Comparison of ENCODE assay signal across 28 cellular contexts in the genomic region with DNA sequence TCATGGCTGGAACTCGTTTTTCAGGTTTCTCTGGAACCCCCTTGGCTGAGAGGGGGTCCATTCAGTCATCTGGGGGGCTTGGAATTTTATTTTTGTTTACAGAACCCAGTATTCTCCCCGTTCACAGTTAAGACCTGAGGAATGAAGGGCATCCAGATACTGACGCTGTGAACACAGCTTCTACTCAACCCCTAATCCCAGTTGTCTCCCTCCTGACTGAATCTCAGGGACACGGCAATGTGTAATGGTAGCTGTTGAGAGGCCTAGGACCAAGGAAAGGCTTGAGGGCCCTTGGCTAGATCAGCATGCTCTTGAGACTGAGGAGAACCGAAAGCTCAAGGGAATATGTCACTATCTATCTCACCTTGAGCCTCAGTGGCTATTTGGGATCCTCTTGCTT.
A peak's percentile ranks its signal among the peaks of the same experiment; 100 is the strongest.
DNase-seq lines count a peak whose midpoint lies in the region; ATAC-seq, FAIRE-seq and TF ChIP-seq lines count a peak whose summit lies in the region.
"Had no signal": no experiment of that assay in that cellular context is flagged by ENCODE, and none has a peak within 500 bp of the region (broad histone marks: within the 10 kb centered on the region; RNA-seq: fewer than 3 reads in every experiment).

No MANE protein-coding gene starts in this region.

- no peaks in the 10 kb centered on the region for H3K23me2 ChIP-seq in H1 (ENCODE audit: low read depth, low read length)

- no peak overlapping the region for H3K14ac ChIP-seq in H1 (ENCODE audit: insufficient read length)
- no peak overlapping the region for H3K14ac ChIP-seq in mesenchymal stem cell (ENCODE audit: low read length in 2 of 2)

- no peak for TF ChIP-seq RAD21 in H1 (IDR thresholded peaks at IDR 0.05 in 1 of 2, conservative IDR thresholded peaks at IDR 0.05 in 1 of 2; ENCODE audit: low read depth in 2 of 2, low read length in 2 of 2)

- POLR2A ChIA-PET in AG04449 (lab: Yijun Ruan, JAX) (interaction anchor here (0.7 to 1.7 kb wide), 2 partner anchors 18 to 23 kb away, joined by 4 read pairs; no protein-coding TSS in a partner anchor), H1 (lab: Charles Lee; ENCODE audit: partially characterized antibody) (interaction anchor here (0.9 to 1.3 kb wide), 3 partner anchors 10 to 14 kb away, joined by 3 to 4 read pairs (median 3); no protein-coding TSS in a partner anchor)
- POLR2A ChIA-PET in activated CD4-positive, alpha-beta memory T cell treated with anti-CD3 and anti-CD28 coated beads for 36 hours (lab: Charles Lee) = interaction anchor here (0.7 kb wide), 1 partner anchor 57 kb away, joined by 4 read pairs; no protein-coding TSS in a partner anchor

- intact Hi-C loops in activated CD4-positive, alpha-beta memory T cell treated with anti-CD3 and anti-CD28 coated beads for 36 hours (cut with micrococcal nuclease) = no loop called here

- H3K18ac ChIP-seq in H1 (ENCODE audit: extremely low read depth, low read length) (no peak overlapping the region), mesenchymal stem cell (ENCODE audit: low read depth in 1 of 2, low read length in 2 of 2) (peak overlapping the region in 1 of 2 experiments; percentile 80)

- H3K27ac ChIP-seq in H1 (ENCODE audit: low read depth, low read length) = no peak overlapping the region
- no peak overlapping the region for H3K27ac ChIP-seq in mesenchymal stem cell (ENCODE audit: low read length, poor library complexity, severe bottlenecking)

- WGBS in H1 (ENCODE audit: extremely low coverage in 1 of 2, insufficient coverage in 1 of 2, insufficient read length in 1 of 2, insufficient replicate concordance in 2 of 2, low coverage in 1 of 2, low lambda C conversion rate in 2 of 2, missing lambda C conversion rate in 1 of 2), 2 experiments = 80% methylated on average over 5 of the region's 5 CpGs; no CpG with 5 or more reads in 1 of the 2 experiments
- 87% methylated on average over 3 of the region's 5 CpGs for WGBS in mesenchymal stem cell

- H3K4me3 ChIP-seq in AG04449 (ENCODE audit: low read depth, low read length) (peak overlapping the region; percentile 4; the same call in 1 of the 2 replicates), H1 (ENCODE audit: extremely low read depth in 1 of 4, insufficient read depth in 2 of 4, low read depth in 3 of 4, low read length in 4 of 4) (no peak overlapping the region), mesenchymal stem cell (ENCODE audit: insufficient read depth in 1 of 2, low read depth in 1 of 2, low read length in 2 of 2) (no peak overlapping the region)
- H3K4me3 ChIP-seq: GM12878 had no signal

- no peak overlapping the region for H3K56ac ChIP-seq in H1 (replicated peaks; ENCODE audit: insufficient read length, low read depth, low read length)

- H3K23ac ChIP-seq in H1 (ENCODE audit: insufficient read length) (no peak overlapping the region), mesenchymal stem cell (ENCODE audit: low read length in 2 of 2) (no peak overlapping the region)

- no peak overlapping the region for H3K9ac ChIP-seq in H1 (replicated peaks in 1 of 4; ENCODE audit: extremely low read depth in 1 of 4, low read depth in 3 of 4, low read length in 3 of 4)
- H3K9ac ChIP-seq in mesenchymal stem cell (ENCODE audit: low read length) = no peak overlapping the region

- peaks cover 2% of the 10 kb centered on the region; the same call in 1 of the 2 replicates for H3K27me3 Mint-ChIP-seq in HFFc6 (ENCODE audit: insufficient read depth)
- no peaks in the 10 kb centered on the region for H3K27me3 Mint-ChIP-seq in activated CD4-positive, alpha-beta memory T cell treated with anti-CD3 and anti-CD28 coated beads for 36 hours
- H3K27me3 Mint-ChIP-seq: B cell; CD4-positive, CD25-positive, alpha-beta regulatory T cell; IgD-negative memory B cell had no signal

- H2AK5ac ChIP-seq in H1 (ENCODE audit: low read depth, low read length) (no peak overlapping the region), mesenchymal stem cell (ENCODE audit: low read length, severe bottlenecking) (peak overlapping the region; percentile 47)

- no peak overlapping the region for H4K5ac ChIP-seq in H1 (ENCODE audit: insufficient read length, low read depth, low read length)

- no peak for TF ChIP-seq EP300 in H1 (IDR thresholded peaks at IDR 0.05; ENCODE audit: borderline replicate concordance in 1 of 2, low read depth in 2 of 2, low read length in 2 of 2)

- H3K4me1 Mint-ChIP-seq in HFFc6 (ENCODE audit: low read depth) = peaks cover 44% of the 10 kb centered on the region
- H3K4me1 Mint-ChIP-seq in activated CD4-positive, alpha-beta memory T cell treated with anti-CD3 and anti-CD28 coated beads for 36 hours (ENCODE audit: low read depth) = no peaks in the 10 kb centered on the region
- H3K4me1 Mint-ChIP-seq: B cell had no signal

- H3K4me2 ChIP-seq in H1 (ENCODE audit: insufficient read depth in 1 of 2, low read depth in 2 of 2, low read length in 2 of 2) (peak overlapping the region in 1 of 2 experiments; percentile 15; a peak in 1 of 4 replicates), mesenchymal stem cell (ENCODE audit: low read length, poor library complexity, severe bottlenecking) (no peak overlapping the region)

- H4K20me1 ChIP-seq in H1 (replicated peaks in 1 of 2; ENCODE audit: control insufficient read depth in 1 of 2, insufficient read depth in 2 of 2, low read length in 2 of 2) = no peaks in the 10 kb centered on the region

- H4K91ac ChIP-seq in H1 (replicated peaks; ENCODE audit: insufficient read length, low read length) (no peak overlapping the region), mesenchymal stem cell (ENCODE audit: low read length) (peak overlapping the region; percentile 70)

- no peak overlapping the region for H2BK20ac ChIP-seq in H1 (ENCODE audit: low read length)

- no peak for TF ChIP-seq CTCF in AG04449 (IDR thresholded peaks at IDR 0.05; ENCODE audit: insufficient read depth, low read length, missing control alignments)
- no peak for TF ChIP-seq CTCF in HFFc6 (IDR thresholded peaks at IDR 0.05)
- TF ChIP-seq CTCF in H1 (IDR thresholded peaks at IDR 0.05; ENCODE audit: control extremely low read depth in 1 of 3, insufficient read depth in 1 of 3, low read depth in 1 of 3, low read length in 3 of 3) = no peak

- H3K79me2 ChIP-seq in H1 (ENCODE audit: control insufficient read depth in 1 of 2, insufficient read depth in 2 of 2, low read length in 2 of 2) = no peaks in the 10 kb centered on the region

- FAIRE-seq in H1 (lab: Jason Lieb, UNC) = peak; percentile 63
- FAIRE-seq: GM12878 had no signal

- H2BK15ac ChIP-seq in H1 (ENCODE audit: low read length) (no peak overlapping the region), mesenchymal stem cell (ENCODE audit: low read depth, poor library complexity, severe bottlenecking) (no peak overlapping the region)

- H3K4ac ChIP-seq in H1 (replicated peaks; ENCODE audit: insufficient read length, low read depth, low read length) (no peak overlapping the region), mesenchymal stem cell (ENCODE audit: low read depth in 1 of 2, low read length in 2 of 2) (no peak overlapping the region)

- in situ Hi-C loops in KBM-7 (cut with MboI; ENCODE audit: low pct_unique_long_range_greater_than_20kb, low sequenced_read_pairs) = no loop called here

- H2BK12ac ChIP-seq in H1 (ENCODE audit: low read depth, low read length) (no peak overlapping the region), mesenchymal stem cell (ENCODE audit: low read length in 2 of 2) (no peak overlapping the region)

- peaks cover 60% of the 10 kb centered on the region for H3K36me3 Mint-ChIP-seq in HFFc6 (ENCODE audit: low read depth)
- H3K36me3 Mint-ChIP-seq in activated CD4-positive, alpha-beta memory T cell treated with anti-CD3 and anti-CD28 coated beads for 36 hours = peaks cover 2% of the 10 kb centered on the region

- no peak overlapping the region for H2BK5ac ChIP-seq in H1 (ENCODE audit: low read depth, low read length)
- H2BK5ac ChIP-seq in mesenchymal stem cell (ENCODE audit: low read depth, low read length, poor library complexity, severe bottlenecking) = no peak overlapping the region

- H2AFZ ChIP-seq in H1 (ENCODE audit: low read length) (no peak overlapping the region), mesenchymal stem cell (ENCODE audit: low read depth, low read length) (no peak overlapping the region)

- H3K36me3 ChIP-seq in H1 (ENCODE audit: control insufficient read depth in 2 of 4, insufficient read depth in 4 of 4, low read length in 3 of 4) (peaks cover 0 to 20% (median 14%) of the 10 kb centered on the region in 4 experiments; a peak in 5 of 8 replicates), mesenchymal stem cell (ENCODE audit: control insufficient read depth in 1 of 2, insufficient read depth in 2 of 2, low read depth in 1 of 2, low read length in 2 of 2) (peaks cover 23 to 49% of the 10 kb centered on the region in 2 experiments)

- no peaks in the 10 kb centered on the region for H3K9me3 Mint-ChIP-seq in HFFc6
- no peaks in the 10 kb centered on the region for H3K9me3 Mint-ChIP-seq in activated CD4-positive, alpha-beta memory T cell treated with anti-CD3 and anti-CD28 coated beads for 36 hours
- H3K9me3 Mint-ChIP-seq: CD4-positive, CD25-positive, alpha-beta regulatory T cell; IgD-negative memory B cell had no signal

- H2BK120ac ChIP-seq in H1 (replicated peaks; ENCODE audit: low read depth, low read length) = no peak overlapping the region
- H2BK120ac ChIP-seq in mesenchymal stem cell (ENCODE audit: low read depth, low read length) = no peak overlapping the region

- DNase-seq in AG04449 (ENCODE audit: low read depth, low spot score) (no peak), HFFc6 (no peak), H1 (ENCODE audit: low read depth in 1 of 2, low spot score in 2 of 2) (no peak), mesenchymal stem cell (no peak), KBM-7 (no peak), inferior parietal cortex (ENCODE audit: extremely low spot score) (no peak)
- DNase-seq in activated CD4-positive, alpha-beta memory T cell treated with anti-CD3 and anti-CD28 coated beads for 36 hours = no peak
- DNase-seq: 8988T; CD4-positive, CD25-positive, alpha-beta regulatory T cell; COR-L47; DMS 273 treated with DMSO at 0.1 percent for 48 hours; DMS79 treated with DMSO at 0.1 percent for 48 hours; HCEC 1CT; Karpas-422; MV-4-11; NCI-H1105 treated with DMSO at 0.1 percent for 48 hours; NCI-H1694; NCI-H2081; NCI-H2171; NCI-H345; NCI-H524; NCI-H774; NK-92 treated with Interleukin-12 subunit alpha and Interleukin-12 subunit beta, amount 100 ng/mL, for 24 hours had no signal

- H3K9me3 ChIP-seq in H1 (ENCODE audit: insufficient read depth in 2 of 2, low read depth in 1 of 2, low read length in 1 of 2) = no peaks in the 10 kb centered on the region
- H3K9me3 ChIP-seq in mesenchymal stem cell (ENCODE audit: control insufficient read depth, low read length) = no peaks in the 10 kb centered on the region

- H4K8ac ChIP-seq in H1 (ENCODE audit: extremely low read depth, insufficient read depth, low read length) (no peak overlapping the region), mesenchymal stem cell (ENCODE audit: low read length) (no peak overlapping the region)

- H3K4me1 ChIP-seq in H1 (replicated peaks in 1 of 4; ENCODE audit: control insufficient read depth in 3 of 4, insufficient read depth in 4 of 4, low read length in 3 of 4) = peaks cover 2 to 10% (median 6%) of the 10 kb centered on the region in 4 experiments; a peak in 6 of 7 replicates
- peaks cover 5% of the 10 kb centered on the region for H3K4me1 ChIP-seq in mesenchymal stem cell (ENCODE audit: control insufficient read depth, insufficient read depth, low read depth, low read length)

- CTCF ChIA-PET in AG04449 (lab: Yijun Ruan, JAX) (interaction anchor here (2.6 kb wide), 1 partner anchor 195 kb away, joined by 8 read pairs; no protein-coding TSS in a partner anchor), H1 (lab: Charles Lee; ENCODE audit: partially characterized antibody) (interaction anchor here (0.9 to 2.6 kb wide), 2 partner anchors 9 to 19 kb away, joined by 3 to 9 read pairs; no protein-coding TSS in a partner anchor)
- CTCF ChIA-PET in activated CD4-positive, alpha-beta memory T cell treated with anti-CD3 and anti-CD28 coated beads for 36 hours (lab: Charles Lee) = interaction anchor here (0.6 to 0.9 kb wide), 3 partner anchors 27 to 1272 kb away, joined by 3 read pairs; no protein-coding TSS in a partner anchor

- H3K4me3 Mint-ChIP-seq in HFFc6 = peak overlapping the region; percentile 80; the same call in 1 of the 2 replicates
- H3K4me3 Mint-ChIP-seq in activated CD4-positive, alpha-beta memory T cell treated with anti-CD3 and anti-CD28 coated beads for 36 hours = no peak overlapping the region
- H3K4me3 Mint-ChIP-seq: B cell; CD4-positive, CD25-positive, alpha-beta regulatory T cell; IgD-negative memory B cell had no signal

- H3K27me3 ChIP-seq in H1 (replicated peaks in 1 of 4; ENCODE audit: control insufficient read depth in 3 of 4, extremely low read depth in 1 of 4, insufficient read depth in 3 of 4, low read length in 3 of 4) (no peaks in the 10 kb centered on the region), mesenchymal stem cell (ENCODE audit: control insufficient read depth in 1 of 2, insufficient read depth in 1 of 2, low read length in 2 of 2) (no peaks in the 10 kb centered on the region)

- H3K27ac Mint-ChIP-seq in HFFc6 = peak overlapping the region; percentile 64; the same call in 1 of the 2 replicates
- H3K27ac Mint-ChIP-seq in activated CD4-positive, alpha-beta memory T cell treated with anti-CD3 and anti-CD28 coated beads for 36 hours = no peak overlapping the region
- H3K27ac Mint-ChIP-seq: B cell; CD4-positive, CD25-positive, alpha-beta regulatory T cell; IgD-negative memory B cell had no signal

- no peak for ATAC-seq in GM21381 (IDR thresholded peaks at IDR 0.05; ENCODE audit: unreplicated experiment)
- ATAC-seq: GM12878, SK-N-SH treated with all-trans-retinoic acid at 6 μM for 48 hours had no signal

- TF ChIP-seq POLR2A in H1 (IDR thresholded peaks at IDR 0.05; ENCODE audit: control extremely low read depth in 1 of 2, low read depth in 2 of 2, low read length in 2 of 2) = no peak

- H3K79me1 ChIP-seq in H1 (ENCODE audit: low read depth, low read length) = no peaks in the 10 kb centered on the region
- peaks cover 9% of the 10 kb centered on the region for H3K79me1 ChIP-seq in mesenchymal stem cell (replicated peaks; ENCODE audit: low read length, poor library complexity, severe bottlenecking)
